In the genomic region with DNA sequence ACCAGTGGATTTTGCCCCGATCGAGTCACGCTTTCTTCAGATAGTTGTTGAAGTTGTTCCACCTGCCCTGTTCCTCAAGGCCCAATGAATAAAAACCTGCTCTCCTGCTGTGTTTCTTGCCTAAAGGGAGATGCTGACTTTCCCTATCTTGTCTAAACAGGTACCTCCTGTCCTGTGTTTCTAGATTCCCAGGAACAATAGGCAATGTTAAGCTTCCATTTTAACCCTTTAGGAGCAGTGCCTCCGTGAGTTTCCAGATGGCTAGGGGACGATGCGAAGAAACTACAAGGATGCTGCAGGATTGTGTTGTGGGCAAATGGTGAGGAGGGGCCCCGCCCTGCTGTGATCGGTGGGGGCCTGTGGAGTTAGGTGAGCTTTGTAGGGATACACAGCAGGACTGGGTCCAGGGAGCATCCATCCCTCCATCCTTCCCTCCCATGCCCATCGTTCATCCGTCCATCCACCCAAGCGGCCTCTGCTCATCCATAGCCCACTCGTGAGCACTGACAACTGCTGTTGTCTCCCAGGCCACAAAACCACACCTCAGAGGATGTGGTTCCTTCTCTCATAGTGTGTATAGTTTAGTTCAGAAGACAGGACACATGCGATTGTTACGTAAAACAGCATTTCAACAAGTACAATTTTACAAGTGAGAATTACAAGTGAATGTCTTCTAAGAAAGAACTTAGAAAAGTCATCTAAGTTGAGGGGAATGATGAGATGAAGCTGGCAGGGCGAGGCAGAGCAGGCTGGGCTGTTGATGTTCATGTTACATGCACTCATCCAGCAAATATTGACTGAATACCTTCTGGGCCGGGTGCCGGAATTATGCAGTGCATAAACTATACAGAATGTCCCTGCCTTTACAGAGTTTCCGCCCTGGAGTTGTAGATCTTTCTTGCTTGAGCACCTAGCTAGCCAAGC, we compare ENCODE assay signal across 9 cellular contexts. TPM values are rescaled to one million over a fixed set of nuclear protein-coding genes. Genes with fewer than 3 reads are reported as not detected.
DNase-seq lines count a peak whose midpoint lies in the region; ATAC-seq and TF ChIP-seq lines count a peak whose summit lies in the region.
"Had no signal": no experiment of that assay in that cellular context is flagged by ENCODE, and none has a peak within 500 bp of the region (broad histone marks: within the 10 kb centered on the region; RNA-seq: fewer than 3 reads in every experiment).

No MANE protein-coding gene starts in this region.

- no peaks in the 10 kb centered on the region for H3K36me3 Mint-ChIP-seq in activated T-cell treated with anti-CD3 and anti-CD28 coated beads, Interleukin-2, amount 50 U/mL, for 72 hours (ENCODE audit: insufficient read depth in 2 of 2)

- no peak overlapping the region for H3K27ac ChIP-seq in hepatocyte
- H3K27ac ChIP-seq: epithelial cell of prostate had no signal

- H2AFZ ChIP-seq in hepatocyte = no peak overlapping the region

- WGBS in hepatocyte (ENCODE audit: low lambda C conversion rate, missing lambda C conversion rate) = 67% methylated on average over 18 of the region's 18 CpGs

- H3K4me3 ChIP-seq in hepatocyte = no peak overlapping the region

- H3K4me1 ChIP-seq in hepatocyte (ENCODE audit: insufficient read depth) = peaks cover 4% of the 10 kb centered on the region

- no peaks in the 10 kb centered on the region for H3K9me2 ChIP-seq in hepatocyte (replicated peaks; ENCODE audit: insufficient read depth)

- H3K4me3 Mint-ChIP-seq in activated T-cell treated with anti-CD3 and anti-CD28 coated beads, Interleukin-2, amount 50 U/mL, for 72 hours = peak overlapping the region; percentile 66 to 74

- no peaks in the 10 kb centered on the region for H3K9me3 Mint-ChIP-seq in activated T-cell treated with anti-CD3 and anti-CD28 coated beads, Interleukin-2, amount 50 U/mL, for 72 hours

- H3K36me3 ChIP-seq in hepatocyte (replicated peaks; ENCODE audit: insufficient read depth, low read depth) = no peaks in the 10 kb centered on the region

- H3K27me3 Mint-ChIP-seq in activated T-cell treated with anti-CD3 and anti-CD28 coated beads, Interleukin-2, amount 50 U/mL, for 72 hours (ENCODE audit: low read depth) = no peaks in the 10 kb centered on the region

- no peaks in the 10 kb centered on the region for H3K79me2 ChIP-seq in hepatocyte

- no peaks in the 10 kb centered on the region for H4K20me1 ChIP-seq in hepatocyte (ENCODE audit: insufficient read depth, poor library complexity, severe bottlenecking)

- no peak for TF ChIP-seq CTCF in hepatocyte (IDR thresholded peaks at IDR 0.05; ENCODE audit: poor library complexity)

- peaks cover 52% of the 10 kb centered on the region for H3K4me1 Mint-ChIP-seq in activated T-cell treated with anti-CD3 and anti-CD28 coated beads, Interleukin-2, amount 50 U/mL, for 72 hours (ENCODE audit: low read depth)

- in situ Hi-C loops in KBM-7 (cut with MboI; ENCODE audit: low pct_unique_long_range_greater_than_20kb, low sequenced_read_pairs) = no loop called here

- H3K27me3 ChIP-seq in hepatocyte = peaks cover 45% of the 10 kb centered on the region

- DNase-seq in AML-193 (lab: John Stamatoyannopoulos, UW) (peak; percentile 44 to 66), NCI-H446 (lab: John Stamatoyannopoulos, UW) (peak; percentile 57 to 68), myocyte (ENCODE audit: low read depth) (peak; percentile 35), T1000 (lab: John Stamatoyannopoulos, UW) (no peak), KBM-7 (no peak), hepatocyte (ENCODE audit: low spot score) (no peak)
- peak; percentile 68 to 77 for DNase-seq in activated T-cell treated with anti-CD3 and anti-CD28 coated beads, Interleukin-2, amount 50 U/mL, for 72 hours

- H3K9me3 ChIP-seq in hepatocyte (ENCODE audit: low read depth) = no peaks in the 10 kb centered on the region

- H3K27ac Mint-ChIP-seq in activated T-cell treated with anti-CD3 and anti-CD28 coated beads, Interleukin-2, amount 50 U/mL, for 72 hours = peak overlapping the region; percentile 87

- H3K4me2 ChIP-seq in hepatocyte = no peak overlapping the region

- ATAC-seq in activated T-cell treated with anti-CD3 and anti-CD28 coated beads, Interleukin-2, amount 50 U/mL, for 72 hours (replicated peaks in 1 of 2) = peak; percentile 43 to 62
- no peak for ATAC-seq in GM19324 (IDR thresholded peaks at IDR 0.05; ENCODE audit: low FRiP score, unreplicated experiment)

RNA-seq across cellular contexts. Expression of gene ARSG, which starts 5.2 kb away (rescaled TPM):
- 10 to 100 TPM; 24.2 to 24.6 TPM for total RNA-seq in activated T-cell treated with anti-CD3 and anti-CD28 coated beads, Interleukin-2, amount 50 U/mL, for 72 hours
- total RNA-seq in myocyte = 4.9 and 15.0 TPM in 2 replicates
- 6.6 TPM for polyA plus RNA-seq in myocyte (2012)
- total RNA-seq in hepatocyte = 1.3 and 3.5 TPM in 2 replicates
- polyA plus RNA-seq in hepatocyte = 1.2 and 1.4 TPM in 2 replicates

RNA-seq across cellular contexts. Expression of gene SLC16A6, which starts 5.6 kb away (rescaled TPM):
- 1 to 10 TPM; 5.9 to 8.7 TPM for total RNA-seq in activated T-cell treated with anti-CD3 and anti-CD28 coated beads, Interleukin-2, amount 50 U/mL, for 72 hours
- 0.21 and 0.78 TPM in 2 replicates for total RNA-seq in myocyte
- 0.13 TPM for polyA plus RNA-seq in myocyte (2012)
- 0.44 TPM in 1 of 2 replicates, not detected in the other for total RNA-seq in hepatocyte
- polyA plus RNA-seq in hepatocyte = 0.06 and 0.17 TPM in 2 replicates

RNA-seq across cellular contexts. Expression of gene AMZ2, which starts 48.6 kb away (rescaled TPM):
- total RNA-seq in activated T-cell treated with anti-CD3 and anti-CD28 coated beads, Interleukin-2, amount 50 U/mL, for 72 hours = 100 to 1,000 TPM; 185 to 224 TPM
- total RNA-seq in myocyte (134 and 150 TPM in 2 replicates), hepatocyte (58.8 and 64.7 TPM in 2 replicates)
- 106 TPM for polyA plus RNA-seq in myocyte (2012)
- 51.6 and 53.1 TPM in 2 replicates for polyA plus RNA-seq in hepatocyte

Comparison
In these comparisons a context has a peak if more than half of its experiments do, and no peak if none do; other contexts are left out.
1. DNase-seq: peak in AML-193 (2 of 2), NCI-H446 (2 of 2), activated T-cell treated with anti-CD3 and anti-CD28 coated beads, Interleukin-2, amount 50 U/mL, for 72 hours (2 of 2) and myocyte (single experiment); none in T1000 (single experiment), KBM-7 (single experiment) and hepatocyte (single experiment).